9 cellular contexts compared by ENCODE assay signal in the genomic region with DNA sequence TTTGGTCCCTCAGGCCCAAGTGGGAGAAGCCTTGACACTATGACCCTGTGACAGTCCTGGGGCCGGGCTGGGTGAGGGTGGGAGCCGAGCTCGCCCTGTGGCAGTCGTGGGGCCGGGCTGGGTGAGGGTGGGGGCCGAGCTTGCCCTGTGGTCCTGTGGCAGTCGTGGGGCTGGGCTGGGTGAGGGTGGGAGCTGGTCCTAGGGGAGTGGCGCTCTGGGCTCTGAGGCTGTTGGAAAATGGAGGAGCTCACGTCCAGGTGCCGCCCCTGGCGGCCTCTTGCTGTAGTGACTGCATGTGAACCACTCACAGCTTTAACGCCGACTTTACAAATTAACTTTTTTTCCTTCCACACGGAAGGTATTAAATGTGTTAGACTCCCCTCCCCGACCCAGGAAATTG.
DNase-seq lines count a peak whose midpoint lies in the region; ATAC-seq and TF ChIP-seq lines count a peak whose summit lies in the region.
"Had no signal": no experiment of that assay in that cellular context is flagged by ENCODE, and none has a peak within 500 bp of the region (broad histone marks: within the 10 kb centered on the region; RNA-seq: fewer than 3 reads in every experiment).

No MANE protein-coding gene starts in this region.

- DNase-seq in NK-92 treated with Interleukin-12 subunit alpha and Interleukin-12 subunit beta, amount 100 ng/mL, for 24 hours (lab: John Stamatoyannopoulos, UW): peak; percentile 19
- no peak for DNase-seq in NK-92 (lab: John Stamatoyannopoulos, UW; ENCODE audit: unreplicated experiment)
- DNase-seq in M059J (ENCODE audit: low read depth): peak; percentile 11
- peak; percentile 44 to 63 (median 52) for DNase-seq in body of pancreas
- DNase-seq in medulla oblongata (ENCODE audit: extremely low spot score): peak; percentile 43
- no peak for DNase-seq in upper lobe of left lung
- DNase-seq in HPDE6-E6E7 (ENCODE audit: extremely low spot score): no peak
- no peak for DNase-seq in epidermal melanocyte (ENCODE audit: insufficient read length, low spot score)
- DNase-seq: activated B cell treated with CpG ODN at 0.5 μM for 24 hours had no signal

- H3K4me3 ChIP-seq in body of pancreas (no peak overlapping the region), upper lobe of left lung (no peak overlapping the region)

- H3K4me1 ChIP-seq in body of pancreas (no peaks in the 10 kb centered on the region), upper lobe of left lung (no peaks in the 10 kb centered on the region)

- no peak for TF ChIP-seq EP300 in upper lobe of left lung (IDR thresholded peaks at IDR 0.05)

- peak; percentile 33 to 59 (median 53) for TF ChIP-seq CTCF in body of pancreas (IDR thresholded peaks at IDR 0.05)
- TF ChIP-seq CTCF in upper lobe of left lung (IDR thresholded peaks at IDR 0.05): peak in 3 of 6 experiments; percentile 29 to 47 (median 30)

- H3K27ac ChIP-seq in body of pancreas (no peak overlapping the region), upper lobe of left lung (no peak overlapping the region)

- WGBS in body of pancreas, 2 donors: 14 to 17% methylated on average over 11 to 15 of the region's 15 CpGs
- WGBS in upper lobe of left lung, 2 donors: 28 to 35% methylated on average over 14 to 15 of the region's 15 CpGs

- intact Hi-C loops in body of pancreas (cut with DNase I): no loop called here

- H3K36me3 ChIP-seq in body of pancreas (replicated peaks in 1 of 2; ENCODE audit: insufficient read depth in 1 of 2, low read depth in 2 of 2): no peaks in the 10 kb centered on the region
- H3K36me3 ChIP-seq in upper lobe of left lung: no peaks in the 10 kb centered on the region

- no peaks in the 10 kb centered on the region for H3K27me3 ChIP-seq in body of pancreas
- H3K27me3 ChIP-seq in upper lobe of left lung: peaks cover 0 to under 1% (median 0%) of the 10 kb centered on the region in 4 donors

- ATAC-seq in body of pancreas (peak; percentile 71), upper lobe of left lung (ENCODE audit: low FRiP score in 2 of 2) (peak; percentile 34 to 58)

- H3K9me3 ChIP-seq in body of pancreas: no peaks in the 10 kb centered on the region
- no peaks in the 10 kb centered on the region for H3K9me3 ChIP-seq in upper lobe of left lung

- TF ChIP-seq POLR2A in body of pancreas (IDR thresholded peaks at IDR 0.05): no peak
- no peak for TF ChIP-seq POLR2A in upper lobe of left lung (IDR thresholded peaks at IDR 0.05)

Comparison
In these comparisons a context has a peak if more than half of its experiments do, and no peak if none do; other contexts are left out.
1. DNase-seq: peak in NK-92 treated with Interleukin-12 subunit alpha and Interleukin-12 subunit beta, amount 100 ng/mL, for 24 hours (single experiment), M059J (single experiment), body of pancreas (4 of 4) and medulla oblongata (single experiment); none in NK-92 (single experiment), upper lobe of left lung (0 of 2), HPDE6-E6E7 (single experiment) and epidermal melanocyte (single experiment).